In genomic region chr2:39176997-39177396, GRCh38 we compare ENCODE assay signal across 23 cellular contexts.
"Had no signal": no experiment of that assay in that cellular context is flagged by ENCODE, and none has a peak within 500 bp of the region (broad histone marks: within the 10 kb centered on the region; RNA-seq: fewer than 3 reads in every experiment).

No MANE protein-coding gene starts in this region.

- H3K4me3 ChIP-seq: lower lobe of right lung, prostate gland, right atrium auricular region, smooth muscle cell, testis, tibial artery, upper lobe of left lung had no signal

- H3K4me2 ChIP-seq: smooth muscle cell had no signal

- DNase-seq: cortex of kidney; hypothalamus; immature natural killer cell; left ventricle myocardium superior; lower lobe of right lung; natural killer cell; stimulated activated CD4-positive, alpha-beta T cell treated with anti-CD3 and anti-CD28 coated beads, Interleukin-12 subunit alpha, Interleukin-12 subunit beta, amount 100 ng/mL, for 4 hours; stimulated activated CD4-positive, alpha-beta T cell treated with anti-CD3 and anti-CD28 coated beads, Interleukin-1b, Interleukin-23, amount 100 ng/mL, for 48 hours; stimulated activated CD4-positive, alpha-beta T cell treated with anti-CD3 and anti-CD28 coated beads, Interleukin-4, amount 100 ng/mL, for 1 hour; stimulated activated CD8-positive, alpha-beta memory T cell treated with anti-CD3 and anti-CD28 coated beads, Interleukin-4, amount 100 ng/mL, for 48 hours; stimulated activated naive CD4-positive, alpha-beta T cell; substantia nigra; testis; tibial artery; upper lobe of left lung had no signal

- H3K9me3 ChIP-seq: lower lobe of right lung, prostate gland, right atrium auricular region, testis, tibial artery, upper lobe of left lung had no signal

- FAIRE-seq: frontal cortex, keratinocyte, urothelium cell line had no signal

- H3K9me3 Mint-ChIP-seq: immature natural killer cell, natural killer cell, neural crest cell had no signal

- H3K4me1 ChIP-seq: lower lobe of right lung, prostate gland, right atrium auricular region, testis, tibial artery, upper lobe of left lung had no signal

- H3K27ac Mint-ChIP-seq: immature natural killer cell, natural killer cell had no signal

- ATAC-seq: left ventricle myocardium superior, lower lobe of right lung, sciatic nerve had no signal

- H3K27ac ChIP-seq: lower lobe of right lung, prostate gland, right atrium auricular region, testis, tibial artery, upper lobe of left lung had no signal

- H3K4me1 Mint-ChIP-seq: immature natural killer cell, natural killer cell had no signal

- H3K27me3 ChIP-seq: right atrium auricular region, testis, tibial artery, upper lobe of left lung had no signal

- H3K4me3 Mint-ChIP-seq: immature natural killer cell, natural killer cell, neural crest cell had no signal

- H3K36me3 ChIP-seq: lower lobe of right lung, prostate gland, right atrium auricular region, tibial artery, upper lobe of left lung had no signal

- H3K36me3 Mint-ChIP-seq: natural killer cell had no signal
